Comparison of ENCODE assay signal across 1 cellular context in genomic region chr3:12317914-12318313, GRCh38.
TF ChIP-seq lines count a peak whose summit lies in the region.

No MANE protein-coding gene starts in this region.

TF ChIP-seq in HepG2, 621 proteins besides CTCF, POLR2A, EP300 and RAD21 (continued from another document):
- TF ChIP-seq ARID5B (CRISPR knock-in tag; IDR thresholded peaks at IDR 0.05), result no peak
